14 cellular contexts compared by ENCODE assay signal in genomic region chr1:231694081-231694443, GRCh38.
DNase-seq lines count a peak whose midpoint lies in the region; ATAC-seq and TF ChIP-seq lines count a peak whose summit lies in the region.
"Had no signal": no experiment of that assay in that cellular context is flagged by ENCODE, and none has a peak within 500 bp of the region (broad histone marks: within the 10 kb centered on the region; RNA-seq: fewer than 3 reads in every experiment).

No MANE protein-coding gene starts in this region.

- DNase-seq in NCI-H1105 treated with DMSO at 0.1 percent for 48 hours (lab: John Stamatoyannopoulos, UW) (peak; percentile 34), SHP77 treated with DMSO at 0.1 percent for 48 hours (lab: John Stamatoyannopoulos, UW) (peak; percentile 29), right cardiac atrium (peak; percentile 65 to 89 (median 88)), sigmoid colon (peak; percentile 67), RPMI8226 (no peak), HCEC 1CT (no peak), HuH-7 (ENCODE audit: low spot score) (no peak)
- DNase-seq: BE2C, erythroblast, NCI-H146, T-helper 2 cell had no signal

- WGBS in right cardiac atrium = 73% methylated on average over 11 of the region's 11 CpGs
- 45 to 71% methylated on average over 11 of the region's 11 CpGs for WGBS in sigmoid colon, 2 donors

- no peak for TF ChIP-seq CTCF in sigmoid colon (IDR thresholded peaks at IDR 0.05)

- H3K9me3 ChIP-seq in right cardiac atrium (ENCODE audit: control insufficient read depth, low read length) (no peaks in the 10 kb centered on the region), sigmoid colon (no peaks in the 10 kb centered on the region)
- H3K9me3 ChIP-seq: BE2C, prostate gland, suprapubic skin had no signal

- no peak overlapping the region for H3K27ac ChIP-seq in right cardiac atrium (ENCODE audit: low read length)
- no peak overlapping the region for H3K27ac ChIP-seq in sigmoid colon
- H3K27ac ChIP-seq: KMS-11, prostate gland, suprapubic skin had no signal

- peak; percentile 60 to 88 for ATAC-seq in right cardiac atrium

- TF ChIP-seq EP300 in sigmoid colon (IDR thresholded peaks at IDR 0.05) = no peak

- H3K27me3 ChIP-seq in right cardiac atrium (ENCODE audit: control insufficient read depth, insufficient read depth) = no peaks in the 10 kb centered on the region
- no peaks in the 10 kb centered on the region for H3K27me3 ChIP-seq in sigmoid colon
- H3K27me3 ChIP-seq: BE2C, suprapubic skin had no signal

- H3K4me1 ChIP-seq in right cardiac atrium (ENCODE audit: control insufficient read depth, insufficient read depth, low read length) = peaks cover 3% of the 10 kb centered on the region
- H3K4me1 ChIP-seq in sigmoid colon = peaks cover 0 to 19% (median 7%) of the 10 kb centered on the region in 4 donors
- H3K4me1 ChIP-seq: prostate gland had no signal

- TF ChIP-seq POLR2A in sigmoid colon (IDR thresholded peaks at IDR 0.05) = no peak

- H3K36me3 ChIP-seq in sigmoid colon = no peaks in the 10 kb centered on the region
- H3K36me3 ChIP-seq: BE2C, prostate gland, suprapubic skin had no signal

- H3K4me3 ChIP-seq in right cardiac atrium (ENCODE audit: low read length) = no peak overlapping the region
- no peak overlapping the region for H3K4me3 ChIP-seq in sigmoid colon
- H3K4me3 ChIP-seq: prostate gland, suprapubic skin had no signal

- intact Hi-C loops in right cardiac atrium (cut with DNase I) = no loop called here
- intact Hi-C loops in sigmoid colon (cut with DNase I) = no loop called here

Comparison
In these comparisons a context has a peak if more than half of its experiments do, and no peak if none do; other contexts are left out.
1. DNase-seq: peak in NCI-H1105 treated with DMSO at 0.1 percent for 48 hours (single experiment), SHP77 treated with DMSO at 0.1 percent for 48 hours (single experiment), right cardiac atrium (3 of 3) and sigmoid colon (single experiment); none in RPMI8226 (single experiment), HCEC 1CT (single experiment) and HuH-7 (single experiment).